1 cellular context compared by ENCODE assay signal in genomic region chr11:61881397-61881796, GRCh38.
TF ChIP-seq lines count a peak whose summit lies in the region.

No MANE protein-coding gene starts in this region.

TF ChIP-seq in endothelial cell of umbilical vein, 7 proteins besides CTCF, POLR2A, EP300 and RAD21:
- TF ChIP-seq MYC (IDR thresholded peaks at IDR 0.05; ENCODE audit: low read depth, low read length) (no peak), POLR2AphosphoS5 (IDR thresholded peaks at IDR 0.05; ENCODE audit: insufficient read depth, low read depth, low read length) (no peak), FOS (IDR thresholded peaks at IDR 0.05; ENCODE audit: borderline replicate concordance, insufficient read depth, low read length) (no peak)
